In the genomic region with DNA sequence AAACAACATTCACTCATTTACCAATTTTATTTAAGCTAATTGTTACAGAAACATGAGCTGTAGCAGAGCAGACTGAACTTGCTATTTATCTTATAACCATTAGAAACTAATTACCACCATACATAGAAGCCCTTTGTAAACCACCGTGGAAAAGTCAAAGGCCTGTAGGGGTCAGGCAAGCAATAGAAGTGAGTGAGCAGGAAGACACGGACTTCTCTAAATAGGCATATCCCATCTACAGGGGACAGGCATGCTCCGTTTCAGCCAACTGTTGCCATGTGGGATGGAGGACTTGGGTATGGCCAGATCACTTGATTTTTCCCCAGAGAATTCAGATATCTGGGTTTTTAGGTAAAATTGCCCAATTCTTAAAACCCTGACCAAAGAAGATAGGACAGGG, we compare ENCODE assay signal across 8 cellular contexts. TPM values are rescaled to one million over a fixed set of nuclear protein-coding genes. Genes with fewer than 3 reads are reported as not detected.
DNase-seq lines count a peak whose midpoint lies in the region; ATAC-seq, FAIRE-seq and TF ChIP-seq lines count a peak whose summit lies in the region.

No MANE protein-coding gene starts in this region.

- no peak overlapping the region for H3K4me3 Mint-ChIP-seq in glutamatergic neuron (ENCODE audit: unreplicated experiment)

- no peak overlapping the region for H3K27ac ChIP-seq in 22Rv1
- H3K27ac ChIP-seq in PC-3 (ENCODE audit: low read length) = no peak overlapping the region

- H3K27me3 ChIP-seq in PC-3 (ENCODE audit: low read length) = peaks cover 13% of the 10 kb centered on the region; the same call in 1 of the 2 replicates

- DNase-seq in GM18507 (ENCODE audit: extremely low spot score, insufficient read length, low read depth) (no peak), PC-3 (peak; percentile 19), glutamatergic neuron (peak; percentile 22), NCI-H2107 treated with DMSO at 0.1 percent for 48 hours (lab: John Stamatoyannopoulos, UW; ENCODE audit: unreplicated experiment) (no peak), UCSD-AML1 (lab: John Stamatoyannopoulos, UW; ENCODE audit: unreplicated experiment) (no peak)

- POLR2A ChIA-PET in PC-3 (lab: Charles Lee; ENCODE audit: unreplicated experiment) = no interaction called here

- H3K36me3 ChIP-seq in PC-3 (ENCODE audit: low read depth, low read length) = no peaks in the 10 kb centered on the region

- peak; percentile 59 for ATAC-seq in PC-3
- no peak for ATAC-seq in GM21360 (IDR thresholded peaks at IDR 0.05; ENCODE audit: unreplicated experiment)
- ATAC-seq in GM18907 (IDR thresholded peaks at IDR 0.05; ENCODE audit: unreplicated experiment) = no peak

- peak; percentile 54 for TF ChIP-seq CTCF in 22Rv1 (IDR thresholded peaks at IDR 0.05)
- TF ChIP-seq CTCF in PC-3 (conservative IDR thresholded peaks at IDR 0.05; ENCODE audit: low read depth, low read length) = peak; percentile 46; the same call in 1 of the 2 replicates
- TF ChIP-seq CTCF in glutamatergic neuron (IDR thresholded peaks at IDR 0.05; ENCODE audit: partially characterized antibody, unreplicated experiment) = no peak

- FAIRE-seq in GM18507 (lab: Jason Lieb, UNC) = peak; percentile 53

- H3K9me3 ChIP-seq in PC-3 (ENCODE audit: low read length) = no peaks in the 10 kb centered on the region

- H3K9ac ChIP-seq in PC-3 (ENCODE audit: low read length) = no peak overlapping the region

- no peak overlapping the region for H2AFZ ChIP-seq in PC-3 (ENCODE audit: low read length)

- intact Hi-C loops in PC-3 (cut with micrococcal nuclease) = loop anchor here (5.0 to 10.0 kb wide), 5 partner anchors 185 to 1113 kb away; no protein-coding TSS in a partner anchor

- H3K4me2 ChIP-seq in PC-3 (ENCODE audit: low read length) = no peak overlapping the region

- H3K4me1 ChIP-seq in PC-3 (ENCODE audit: insufficient read depth, low read length) = peaks cover 8% of the 10 kb centered on the region

- H4K20me1 ChIP-seq in PC-3 (ENCODE audit: low read length) = no peaks in the 10 kb centered on the region

- H3K4me1 Mint-ChIP-seq in glutamatergic neuron (ENCODE audit: low read depth, unreplicated experiment) = peaks cover 3% of the 10 kb centered on the region

- no peak overlapping the region for H3K4me3 ChIP-seq in PC-3 (ENCODE audit: low read length)

- no peaks in the 10 kb centered on the region for H3K27me3 Mint-ChIP-seq in glutamatergic neuron (ENCODE audit: unreplicated experiment)

- no peaks in the 10 kb centered on the region for H3K79me2 ChIP-seq in PC-3 (ENCODE audit: low read length)

- H3K9me3 Mint-ChIP-seq in glutamatergic neuron (ENCODE audit: unreplicated experiment) = no peaks in the 10 kb centered on the region

- BruUV-seq in PC-3 (replicated peaks; lab: Mats Ljungman, UMichigan) = no TSS peak

- H3K27ac Mint-ChIP-seq in glutamatergic neuron (ENCODE audit: unreplicated experiment) = no peak overlapping the region

- H3F3A ChIP-seq in PC-3 (ENCODE audit: low read length, unreplicated experiment) = no peaks in the 10 kb centered on the region

- H3K9me2 ChIP-seq in PC-3 (replicated peaks; ENCODE audit: low read length) = no peaks in the 10 kb centered on the region

- CTCF ChIA-PET in PC-3 (lab: Charles Lee) = no interaction called here

- H3K36me3 Mint-ChIP-seq in glutamatergic neuron (ENCODE audit: unreplicated experiment) = peaks cover 4% of the 10 kb centered on the region

RNA-seq across cellular contexts. Expression of a gene that starts 44.8 kb away (rescaled TPM):
- total RNA-seq in PC-3 (2014; rRNA removed) (51.9 and 56.4 TPM in 2 replicates), glutamatergic neuron (ENCODE audit: unreplicated experiment) (57.3 TPM)

Comparison
In these comparisons a context has a peak if more than half of its experiments do, and no peak if none do; other contexts are left out.
1. DNase-seq: peak in PC-3 (single experiment) and glutamatergic neuron (single experiment); none in GM18507 (single experiment), NCI-H2107 treated with DMSO at 0.1 percent for 48 hours (single experiment) and UCSD-AML1 (single experiment).